Comparison of ENCODE assay signal across 17 cellular contexts in the genomic region with DNA sequence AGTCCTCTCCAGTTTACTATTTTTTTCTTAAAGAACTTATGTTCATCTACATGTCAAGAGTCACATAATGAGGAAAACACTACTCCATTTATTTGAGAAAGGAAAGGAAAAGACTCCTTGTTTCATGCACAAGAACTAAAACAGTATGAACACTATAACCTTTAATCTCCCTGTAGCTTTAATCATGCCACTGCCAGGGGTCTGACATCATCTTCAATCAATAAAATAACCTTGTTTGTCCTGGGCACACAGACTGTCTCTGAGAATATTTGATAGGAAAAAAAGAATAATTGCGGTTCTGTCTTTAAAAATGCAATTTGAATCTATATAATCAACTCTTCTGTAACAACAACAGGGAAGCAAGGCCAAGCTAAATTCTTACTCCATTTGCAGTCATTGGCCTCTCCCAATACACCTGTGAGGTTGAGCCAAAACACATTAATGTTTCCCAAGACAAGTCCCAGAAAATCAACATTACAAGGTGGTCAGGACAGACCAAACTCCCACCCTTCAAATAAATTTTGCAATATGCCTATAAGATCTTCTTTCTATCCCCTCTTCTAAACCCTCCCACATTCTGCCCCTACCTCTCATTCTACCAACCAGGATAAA.
"Had no signal": no experiment of that assay in that cellular context is flagged by ENCODE, and none has a peak within 500 bp of the region (broad histone marks: within the 10 kb centered on the region; RNA-seq: fewer than 3 reads in every experiment).

No MANE protein-coding gene starts in this region.

- H3K36me3 ChIP-seq: left lung, sigmoid colon had no signal

- H3K9me3 ChIP-seq: heart left ventricle, left lung, sigmoid colon, testis, tibial nerve had no signal

- H3K9me3 Mint-ChIP-seq: naive B cell; nephron; stimulated activated naive B cell treated with anti-CD40 and anti-IgM and Interleukin-4, amounts not matched to agents 10 μg/mL and 1 μg/mL and 100 μg/mL, for 72 hours; stimulated activated naive CD8-positive, alpha-beta T cell treated with anti-CD3 and anti-CD28 coated beads, Interleukin-15, amount 100 ng/mL, for 72 hours had no signal

- H3K27me3 ChIP-seq: left lung, testis had no signal

- DNase-seq: effector memory CD4-positive, alpha-beta T cell; heart left ventricle; hippocampal formation; left lung; mesenchymal stem cell; naive B cell; sigmoid colon; stimulated activated CD4-positive, alpha-beta T cell treated with anti-CD3 and anti-CD28 coated beads, Interleukin-2, amount 100 ng/mL, for 24 hours; stimulated activated CD4-positive, alpha-beta T cell treated with anti-CD3 and anti-CD28 coated beads, Interleukin-4, amount 100 ng/mL, for 4 hours; stimulated activated naive B cell treated with anti-CD40 and anti-IgM and Interleukin-4, amounts not matched to agents 10 μg/mL and 1 μg/mL and 100 μg/mL, for 72 hours; stimulated activated naive CD8-positive, alpha-beta T cell treated with anti-CD3 and anti-CD28 coated beads, Interleukin-15, amount 100 ng/mL, for 72 hours; testis had no signal

- H3K4me1 ChIP-seq: heart left ventricle, left lung, sigmoid colon, testis, tibial nerve had no signal

- ATAC-seq: esophagus mucosa; heart left ventricle; left lung; stimulated activated naive B cell treated with anti-CD40 and anti-IgM and Interleukin-4, amounts not matched to agents 10 μg/mL and 1 μg/mL and 100 μg/mL, for 72 hours; stimulated activated naive CD8-positive, alpha-beta T cell treated with anti-CD3 and anti-CD28 coated beads, Interleukin-15, amount 100 ng/mL, for 72 hours had no signal

- H3K27ac Mint-ChIP-seq: naive B cell; stimulated activated naive B cell treated with anti-CD40 and anti-IgM and Interleukin-4, amounts not matched to agents 10 μg/mL and 1 μg/mL and 100 μg/mL, for 72 hours; stimulated activated naive CD8-positive, alpha-beta T cell treated with anti-CD3 and anti-CD28 coated beads, Interleukin-15, amount 100 ng/mL, for 72 hours had no signal

- H3K4me3 Mint-ChIP-seq: nephron; stimulated activated naive B cell treated with anti-CD40 and anti-IgM and Interleukin-4, amounts not matched to agents 10 μg/mL and 1 μg/mL and 100 μg/mL, for 72 hours; stimulated activated naive CD8-positive, alpha-beta T cell treated with anti-CD3 and anti-CD28 coated beads, Interleukin-15, amount 100 ng/mL, for 72 hours had no signal

- H3K27ac ChIP-seq: heart left ventricle, left lung, sigmoid colon, skin epidermis, testis, tibial nerve had no signal

- H3K4me3 ChIP-seq: heart left ventricle, left lung, lung, sigmoid colon, skin epidermis, testis, tibial nerve had no signal

- H3K4me1 Mint-ChIP-seq: naive B cell; stimulated activated naive B cell treated with anti-CD40 and anti-IgM and Interleukin-4, amounts not matched to agents 10 μg/mL and 1 μg/mL and 100 μg/mL, for 72 hours; stimulated activated naive CD8-positive, alpha-beta T cell treated with anti-CD3 and anti-CD28 coated beads, Interleukin-15, amount 100 ng/mL, for 72 hours had no signal

- H3K27me3 Mint-ChIP-seq: naive B cell; stimulated activated naive B cell treated with anti-CD40 and anti-IgM and Interleukin-4, amounts not matched to agents 10 μg/mL and 1 μg/mL and 100 μg/mL, for 72 hours; stimulated activated naive CD8-positive, alpha-beta T cell treated with anti-CD3 and anti-CD28 coated beads, Interleukin-15, amount 100 ng/mL, for 72 hours had no signal
